Comparison of ENCODE assay signal across 1 cellular context in genomic region chr1:27303509-27303908, GRCh38.
TF ChIP-seq lines count a peak whose summit lies in the region.

No MANE protein-coding gene starts in this region.

TF ChIP-seq in GM23338, 12 proteins besides CTCF, POLR2A, EP300 and RAD21 (continued from another document):
- TF ChIP-seq ZNF462 (CRISPR knock-in tag; IDR thresholded peaks at IDR 0.05), result no peak
- TF ChIP-seq ZNF114 (CRISPR knock-in tag; IDR thresholded peaks at IDR 0.05), result no peak
- no peak for TF ChIP-seq ZNF331 (CRISPR knock-in tag; IDR thresholded peaks at IDR 0.05; ENCODE audit: low read depth)
- TF ChIP-seq, protein P1, sequence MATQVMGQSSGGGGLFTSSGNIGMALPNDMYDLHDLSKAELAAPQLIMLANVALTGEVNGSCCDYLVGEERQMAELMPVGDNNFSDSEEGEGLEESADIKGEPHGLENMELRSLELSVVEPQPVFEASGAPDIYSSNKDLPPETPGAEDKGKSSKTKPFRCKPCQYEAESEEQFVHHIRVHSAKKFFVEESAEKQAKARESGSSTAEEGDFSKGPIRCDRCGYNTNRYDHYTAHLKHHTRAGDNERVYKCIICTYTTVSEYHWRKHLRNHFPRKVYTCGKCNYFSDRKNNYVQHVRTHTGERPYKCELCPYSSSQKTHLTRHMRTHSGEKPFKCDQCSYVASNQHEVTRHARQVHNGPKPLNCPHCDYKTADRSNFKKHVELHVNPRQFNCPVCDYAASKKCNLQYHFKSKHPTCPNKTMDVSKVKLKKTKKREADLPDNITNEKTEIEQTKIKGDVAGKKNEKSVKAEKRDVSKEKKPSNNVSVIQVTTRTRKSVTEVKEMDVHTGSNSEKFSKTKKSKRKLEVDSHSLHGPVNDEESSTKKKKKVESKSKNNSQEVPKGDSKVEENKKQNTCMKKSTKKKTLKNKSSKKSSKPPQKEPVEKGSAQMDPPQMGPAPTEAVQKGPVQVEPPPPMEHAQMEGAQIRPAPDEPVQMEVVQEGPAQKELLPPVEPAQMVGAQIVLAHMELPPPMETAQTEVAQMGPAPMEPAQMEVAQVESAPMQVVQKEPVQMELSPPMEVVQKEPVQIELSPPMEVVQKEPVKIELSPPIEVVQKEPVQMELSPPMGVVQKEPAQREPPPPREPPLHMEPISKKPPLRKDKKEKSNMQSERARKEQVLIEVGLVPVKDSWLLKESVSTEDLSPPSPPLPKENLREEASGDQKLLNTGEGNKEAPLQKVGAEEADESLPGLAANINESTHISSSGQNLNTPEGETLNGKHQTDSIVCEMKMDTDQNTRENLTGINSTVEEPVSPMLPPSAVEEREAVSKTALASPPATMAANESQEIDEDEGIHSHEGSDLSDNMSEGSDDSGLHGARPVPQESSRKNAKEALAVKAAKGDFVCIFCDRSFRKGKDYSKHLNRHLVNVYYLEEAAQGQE (IDR thresholded peaks at IDR 0.05; ENCODE audit: unreplicated experiment), result no peak
- TF ChIP-seq EZH2 (IDR thresholded peaks at IDR 0.05; ENCODE audit: low read depth, unreplicated experiment), result no peak
